ENCODE assay signal across 25 cellular contexts in genomic region chr2:128690431-128690830, GRCh38.
"Had no signal": no experiment of that assay in that cellular context is flagged by ENCODE, and none has a peak within 500 bp of the region (broad histone marks: within the 10 kb centered on the region; RNA-seq: fewer than 3 reads in every experiment).

No MANE protein-coding gene starts in this region.

- H3K36me3 Mint-ChIP-seq: activated naive CD4-positive, alpha-beta T cell treated with anti-CD3 and anti-CD28 coated beads, Interleukin-2, amount 10 ng/mL, durations not matched to agents 7 days and 5 days; brain; naive thymus-derived CD8-positive, alpha-beta T cell had no signal

- H3K27ac Mint-ChIP-seq: activated naive CD4-positive, alpha-beta T cell treated with anti-CD3 and anti-CD28 coated beads, Interleukin-2, amount 10 ng/mL, durations not matched to agents 7 days and 5 days; activated naive CD8-positive, alpha-beta T cell treated with anti-CD3 and anti-CD28 coated beads, Interleukin-2, amount 50 U/mL, for 24 hours; brain; endodermal cell had no signal

- H3K9me3 ChIP-seq: lower lobe of right lung, neutrophil had no signal

- ATAC-seq: activated naive CD8-positive, alpha-beta T cell treated with anti-CD3 and anti-CD28 coated beads, Interleukin-2, amount 50 U/mL, for 24 hours; foreskin keratinocyte; left colon; lower lobe of right lung; naive thymus-derived CD8-positive, alpha-beta T cell; sciatic nerve had no signal

- H3K4me1 ChIP-seq: foreskin keratinocyte, lower lobe of right lung, parathyroid adenoma had no signal

- H3K4me1 Mint-ChIP-seq: endodermal cell had no signal

- H3K4me3 Mint-ChIP-seq: activated naive CD4-positive, alpha-beta T cell treated with anti-CD3 and anti-CD28 coated beads, Interleukin-2, amount 10 ng/mL, durations not matched to agents 7 days and 5 days; activated naive CD8-positive, alpha-beta T cell treated with anti-CD3 and anti-CD28 coated beads, Interleukin-2, amount 50 U/mL, for 24 hours; brain; endodermal cell had no signal

- DNase-seq: activated CD4-positive, alpha-beta T cell treated with anti-CD3 and anti-CD28 coated beads, Interleukin-2, amount 50 U/mL, for 1 hour; activated CD8-positive, alpha-beta memory T cell treated with anti-CD3 and anti-CD28 coated beads, Interleukin-2, amount 50 U/mL, for 48 hours; activated effector memory CD4-positive, alpha-beta T cell treated with Interleukin-2 at 50 U/mL for 16 hours; activated naive CD4-positive, alpha-beta T cell treated with anti-CD3 and anti-CD28 coated beads, Interleukin-2, amount 10 ng/mL, durations not matched to agents 7 days and 5 days; activated naive CD8-positive, alpha-beta T cell treated with anti-CD3 and anti-CD28 coated beads, Interleukin-2, amount 50 U/mL, for 24 hours; activated T-cell treated with anti-CD3 and anti-CD28 coated beads, Interleukin-2, amount 50 U/mL, for 48 hours; anterior cingulate cortex; caudate nucleus; dorsolateral prefrontal cortex; foreskin keratinocyte; glutamatergic neuron; hypothalamus; islet precursor cell; left colon; lower lobe of right lung; naive thymus-derived CD8-positive, alpha-beta T cell; stimulated activated CD4-positive, alpha-beta T cell treated with anti-CD3 and anti-CD28 coated beads, Interleukin-4, amount 100 ng/mL, for 1 hour; T1000 had no signal

- H3K36me3 ChIP-seq: lower lobe of right lung, neutrophil had no signal

- H3K27me3 ChIP-seq: dorsolateral prefrontal cortex, foreskin keratinocyte, neutrophil had no signal

- H3K27ac ChIP-seq: dorsolateral prefrontal cortex, epithelial cell of prostate, foreskin keratinocyte, lower lobe of right lung, neutrophil, parathyroid adenoma had no signal

- H3K9me3 Mint-ChIP-seq: activated naive CD4-positive, alpha-beta T cell treated with anti-CD3 and anti-CD28 coated beads, Interleukin-2, amount 10 ng/mL, durations not matched to agents 7 days and 5 days; activated naive CD8-positive, alpha-beta T cell treated with anti-CD3 and anti-CD28 coated beads, Interleukin-2, amount 50 U/mL, for 24 hours; naive thymus-derived CD8-positive, alpha-beta T cell had no signal

- H3K4me3 ChIP-seq: dorsolateral prefrontal cortex, lower lobe of right lung, smooth muscle cell had no signal
